12 cellular contexts compared by ENCODE assay signal in the genomic region with DNA sequence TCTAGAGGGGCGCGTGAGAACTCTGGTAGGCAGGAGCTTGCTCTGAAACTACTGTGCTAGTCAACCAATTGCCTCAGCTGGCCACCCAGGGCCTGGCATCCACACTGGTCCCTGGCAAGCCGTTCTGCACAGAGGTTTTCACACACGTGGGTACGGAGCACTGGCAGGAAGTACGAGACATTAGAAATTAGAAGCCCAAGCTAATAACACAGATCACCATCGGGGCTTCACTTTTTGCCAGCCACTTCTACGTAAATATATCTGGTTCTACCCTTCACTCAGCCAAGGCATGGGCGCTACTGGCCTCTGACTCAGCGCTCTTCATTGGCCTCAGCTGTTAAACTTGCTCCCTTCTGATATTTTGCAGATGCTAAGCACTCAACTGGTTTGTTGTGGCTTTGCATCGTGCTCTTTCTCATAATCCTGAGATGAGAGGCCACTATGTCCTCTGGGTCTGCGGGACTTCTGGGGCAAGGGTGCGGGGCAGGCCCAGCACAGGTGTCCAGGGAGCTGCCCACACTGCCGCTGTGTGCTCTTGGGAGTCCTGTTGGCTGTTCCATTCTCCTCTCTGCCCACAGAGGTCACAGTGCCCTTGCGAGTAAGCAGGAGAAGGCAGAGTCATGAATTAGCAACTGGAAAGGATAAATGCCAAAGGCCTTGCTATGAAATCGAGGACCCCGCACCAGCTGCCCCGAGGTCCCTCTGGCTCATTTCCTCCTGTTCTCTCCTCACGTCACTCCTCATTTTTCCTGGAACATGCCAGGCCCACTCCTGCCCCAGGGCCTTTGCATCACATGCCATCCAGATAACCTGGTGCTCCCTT. TPM values are rescaled to one million over a fixed set of nuclear protein-coding genes. Genes with fewer than 3 reads are reported as not detected.
A peak's percentile ranks its signal among the peaks of the same experiment; 100 is the strongest.
DNase-seq lines count a peak whose midpoint lies in the region; ATAC-seq, FAIRE-seq and TF ChIP-seq lines count a peak whose summit lies in the region.
"Had no signal": no experiment of that assay in that cellular context is flagged by ENCODE, and none has a peak within 500 bp of the region (broad histone marks: within the 10 kb centered on the region; RNA-seq: fewer than 3 reads in every experiment).

No MANE protein-coding gene starts in this region.

- TF ChIP-seq CTCF in right atrium auricular region (IDR thresholded peaks at IDR 0.05), result no peak
- no peak for TF ChIP-seq CTCF in HepG2 (CRISPR knock-in tag; IDR thresholded peaks at IDR 0.05)
- TF ChIP-seq CTCF in nephron progenitor cell (IDR thresholded peaks at IDR 0.05), result no peak

- no peak overlapping the region for H3K27ac Mint-ChIP-seq in nephron progenitor cell
- H3K27ac Mint-ChIP-seq: B cell had no signal

- peak overlapping the region; percentile 51 for H3K4me2 ChIP-seq in HepG2 (ENCODE audit: low read depth, low read length)

- H3K9me3 ChIP-seq in right atrium auricular region, result no peaks in the 10 kb centered on the region
- H3K9me3 ChIP-seq in HepG2 (ENCODE audit: low read length), result no peaks in the 10 kb centered on the region
- H3K9me3 ChIP-seq: upper lobe of left lung had no signal

- H3K27me3 ChIP-seq in right atrium auricular region, result no peaks in the 10 kb centered on the region
- 0 out of 5 replicates have a peak, but pooled peaks cover 0 to 5% of the 10 kb centered on the region in 2 experiments for H3K27me3 ChIP-seq in HepG2 (ENCODE audit: control insufficient read depth in 1 of 2, insufficient read depth in 2 of 2, low read length in 2 of 2)
- H3K27me3 ChIP-seq: upper lobe of left lung had no signal

- FAIRE-seq in HepG2 (lab: Jason Lieb, UNC), result no peak

- H3K4me3 Mint-ChIP-seq in nephron progenitor cell, result no peak overlapping the region
- H3K4me3 Mint-ChIP-seq: B cell, neural crest cell had no signal

- H3K4me3 ChIP-seq in right atrium auricular region (no peak overlapping the region), HepG2 (replicated peaks in 1 of 3; ENCODE audit: insufficient read depth in 1 of 3, low read depth in 2 of 3, low read length in 3 of 3) (peak overlapping the region in 1 of 3 experiments; percentile 18; a peak in 1 of 6 replicates)
- H3K4me3 ChIP-seq: upper lobe of left lung had no signal

- BruUV-seq in HepG2 (replicated peaks; lab: Mats Ljungman, UMichigan), result no TSS peak

- intact Hi-C loops in Right ventricle myocardium superior (cut with DNase I), result loop anchor here (5.0 kb wide), 1 partner anchor 33 kb away; the partner anchor contains the start of gene MAT2A
- intact Hi-C loops in HepG2 (cut with micrococcal nuclease; ENCODE audit: unreplicated experiment), result loop anchor here (1.0 to 5.0 kb wide), 3 partner anchors 33 to 83 kb away; partner anchors contain the start of gene MAT2A

- CTCF ChIA-PET in HepG2 (lab: Yijun Ruan, JAX; ENCODE audit: low intra/inter-chr PET ratio, low total read pairs), result no interaction called here

- peaks cover 12% of the 10 kb centered on the region for H3K27me3 Mint-ChIP-seq in nephron progenitor cell (ENCODE audit: low read depth, poor library complexity)
- H3K27me3 Mint-ChIP-seq: B cell had no signal

- TF ChIP-seq EP300 in HepG2 (IDR thresholded peaks at IDR 0.05; ENCODE audit: low read depth in 2 of 2, low read length in 2 of 2) (no peak), HepG2 (CRISPR knock-in tag; IDR thresholded peaks at IDR 0.05; ENCODE audit: borderline replicate concordance) (no peak)

- no peaks in the 10 kb centered on the region for H4K20me1 ChIP-seq in HepG2 (ENCODE audit: insufficient read depth, low read length)

- TF ChIP-seq POLR2A in HepG2 (IDR thresholded peaks at IDR 0.05; ENCODE audit: insufficient read depth in 1 of 2, low read depth in 2 of 2, low read length in 2 of 2), result no peak

- POLR2A ChIA-PET in HepG2 (lab: Yijun Ruan, JAX), result interaction anchor here (2.4 kb wide), 1 partner anchor 35 kb away, joined by 8 read pairs; the partner anchor contains the start of gene MAT2A

- WGBS in HepG2 (ENCODE audit: low lambda C conversion rate), result 48% methylated on average over 17 of the region's 19 CpGs

- no peak for TF ChIP-seq RAD21 in HepG2 (CRISPR knock-in tag; IDR thresholded peaks at IDR 0.05)

- ATAC-seq in Right ventricle myocardium superior (ENCODE audit: poor library complexity), result no peak
- ATAC-seq in HepG2, result peak; percentile 13
- ATAC-seq in HG02981 (IDR thresholded peaks at IDR 0.05; ENCODE audit: unreplicated experiment), result no peak

- peaks cover 29% of the 10 kb centered on the region for H3K4me1 Mint-ChIP-seq in nephron progenitor cell
- H3K4me1 Mint-ChIP-seq: neural crest cell had no signal

- H3K27ac ChIP-seq in right atrium auricular region (peak overlapping the region; percentile 56 to 69), HepG2 (ENCODE audit: extremely low read length, insufficient read depth, low read length) (no peak overlapping the region)
- H3K27ac ChIP-seq: upper lobe of left lung had no signal

- peaks cover 6% of the 10 kb centered on the region for H3K9me3 Mint-ChIP-seq in nephron progenitor cell
- H3K9me3 Mint-ChIP-seq: neural crest cell had no signal

- H3K36me3 Mint-ChIP-seq in nephron progenitor cell (ENCODE audit: low read depth), result no peaks in the 10 kb centered on the region

- no peak for DNase-seq in right atrium auricular region (ENCODE audit: low spot score)
- DNase-seq in Right ventricle myocardium superior, result no peak
- DNase-seq in astrocyte of the hippocampus (ENCODE audit: low read depth, low spot score), result peak; percentile 26
- DNase-seq in HepG2 (ENCODE audit: low spot score), result no peak
- no peak for DNase-seq in nephron progenitor cell
- DNase-seq in OCI-M1 (lab: John Stamatoyannopoulos, UW), result no peak
- no peak for DNase-seq in SK-N-DZ (ENCODE audit: low spot score)
- DNase-seq: stimulated activated CD4-positive, alpha-beta T cell treated with anti-CD3 and anti-CD28 coated beads, Interleukin-4, amount 100 ng/mL, for 4 hours had no signal

- H3K9ac ChIP-seq in HepG2 (ENCODE audit: insufficient read depth, low read depth, low read length), result no peak overlapping the region

- no peak overlapping the region for H2AFZ ChIP-seq in HepG2 (ENCODE audit: low read length)

- H3K36me3 ChIP-seq in right atrium auricular region (no peaks in the 10 kb centered on the region), HepG2 (replicated peaks in 1 of 2; ENCODE audit: control insufficient read depth in 1 of 2, insufficient read depth in 2 of 2, low read length in 2 of 2) (no peaks in the 10 kb centered on the region)
- H3K36me3 ChIP-seq: upper lobe of left lung had no signal

- peaks cover 0 to 65% of the 10 kb centered on the region in 2 donors for H3K4me1 ChIP-seq in right atrium auricular region
- peaks cover 63% of the 10 kb centered on the region for H3K4me1 ChIP-seq in HepG2 (ENCODE audit: insufficient read depth, low read length)

- in situ Hi-C loops in HepG2 (cut with HindIII; ENCODE audit: extremely low pct_ligation_motif_present, low pct_unique_long_range_greater_than_20kb), result no loop called here

- no peaks in the 10 kb centered on the region for H3K79me2 ChIP-seq in HepG2 (ENCODE audit: insufficient read depth, low read length)

RNA-seq across cellular contexts. Expression of gene MAT2A, which starts 35.1 kb away (rescaled TPM):
- total RNA-seq in right atrium auricular region (100 to 1,000 TPM in 1 of 2 donors, 10 to 100 TPM in 1; 95.6 to 101 TPM), Right ventricle myocardium superior (116 TPM), HepG2 (2016; rRNA removed; fragmentation: Illumina TruSeq; extraction: Trizol) (55.8 and 155 TPM in 2 replicates)
- 17.0 and 17.4 TPM in 2 replicates for total RNA-seq in HepG2 (2016; cell fraction: cytosol; rRNA removed; fragmentation: Illumina TruSeq; extraction: Trizol; ENCODE audit: low read depth)
- total RNA-seq in HepG2 (2016; cell fraction: insoluble cytoplasmic fraction; rRNA removed; fragmentation: Illumina TruSeq; extraction: Trizol), result 56.1 and 159 TPM in 2 replicates
- 24.5 and 25.4 TPM in 2 replicates for total RNA-seq in HepG2 (2016; cell fraction: membrane; rRNA removed; fragmentation: Illumina TruSeq; extraction: Trizol)
- 512 and 527 TPM in 2 replicates for total RNA-seq in HepG2 (2016; cell fraction: nucleus; rRNA removed; fragmentation: Illumina TruSeq; extraction: Trizol)
- 331 and 367 TPM in 2 replicates for polyA plus RNA-seq in HepG2 (2011; rRNA removed)
- polyA plus RNA-seq in HepG2 (2011; cell fraction: cytosol; rRNA removed), result 57.6 and 71.2 TPM in 2 replicates
- 1,062 and 1,322 TPM in 2 replicates for polyA plus RNA-seq in HepG2 (2011; cell fraction: nucleus; rRNA removed)
- 226 and 241 TPM in 2 replicates for polyA plus RNA-seq in HepG2 (2012)
- polyA plus RNA-seq in HepG2 (2016; cell fraction: cytosol; fragmentation: Illumina TruSeq; extraction: Trizol; ENCODE audit: low read depth), result 3.7 and 4.3 TPM in 2 replicates
- polyA plus RNA-seq in HepG2 (2016; cell fraction: insoluble cytoplasmic fraction; fragmentation: Illumina TruSeq; extraction: Trizol; ENCODE audit: low read depth), result 67.1 and 68.7 TPM in 2 replicates
- polyA plus RNA-seq in HepG2 (2016; cell fraction: membrane; fragmentation: Illumina TruSeq; extraction: Trizol; ENCODE audit: low read depth), result 13.5 TPM in 2 replicates
- 1,060 and 1,066 TPM in 2 replicates for polyA plus RNA-seq in HepG2 (2016; cell fraction: nucleus; fragmentation: Illumina TruSeq; extraction: Trizol; ENCODE audit: insufficient read depth, low read depth)
- polyA minus RNA-seq in HepG2 (2011; rRNA and poly(A)+ RNA removed; ENCODE audit: low replicate concordance), result 260 and 404 TPM in 2 replicates
- 43.2 and 67.4 TPM in 2 replicates for polyA minus RNA-seq in HepG2 (2011; cell fraction: cytosol; rRNA and poly(A)+ RNA removed)
- polyA minus RNA-seq in HepG2 (2011; cell fraction: nucleus; rRNA and poly(A)+ RNA removed), result 961 and 1,136 TPM in 2 replicates
- polyA plus RNA-seq in SK-N-DZ (2014; cell fraction: cytosol; rRNA removed), result 166 and 214 TPM in 2 replicates
- polyA plus RNA-seq in SK-N-DZ (2014; cell fraction: nucleus; rRNA removed), result 1,050 and 1,575 TPM in 2 replicates

RNA-seq across cellular contexts. Expression of gene GGCX, which starts 57.5 kb away (rescaled TPM):
- total RNA-seq in right atrium auricular region (10 to 100 TPM; 18.0 to 23.3 TPM), Right ventricle myocardium superior (25.1 TPM), HepG2 (2016; rRNA removed; fragmentation: Illumina TruSeq; extraction: Trizol) (51.3 and 103 TPM in 2 replicates)
- 17.1 and 22.7 TPM in 2 replicates for total RNA-seq in HepG2 (2016; cell fraction: cytosol; rRNA removed; fragmentation: Illumina TruSeq; extraction: Trizol; ENCODE audit: low read depth)
- total RNA-seq in HepG2 (2016; cell fraction: insoluble cytoplasmic fraction; rRNA removed; fragmentation: Illumina TruSeq; extraction: Trizol), result 48.3 and 106 TPM in 2 replicates
- 29.4 and 31.6 TPM in 2 replicates for total RNA-seq in HepG2 (2016; cell fraction: membrane; rRNA removed; fragmentation: Illumina TruSeq; extraction: Trizol)
- 105 and 118 TPM in 2 replicates for total RNA-seq in HepG2 (2016; cell fraction: nucleus; rRNA removed; fragmentation: Illumina TruSeq; extraction: Trizol)
- 72.5 and 74.9 TPM in 2 replicates for polyA plus RNA-seq in HepG2 (2011; rRNA removed)
- 69.2 and 77.6 TPM in 2 replicates for polyA plus RNA-seq in HepG2 (2011; cell fraction: cytosol; rRNA removed)
- polyA plus RNA-seq in HepG2 (2011; cell fraction: nucleus; rRNA removed), result 125 and 131 TPM in 2 replicates
- polyA plus RNA-seq in HepG2 (2012), result 61.2 and 76.7 TPM in 2 replicates
- polyA plus RNA-seq in HepG2 (2016; cell fraction: cytosol; fragmentation: Illumina TruSeq; extraction: Trizol; ENCODE audit: low read depth), result 13.3 and 16.7 TPM in 2 replicates
- 30.8 and 40.7 TPM in 2 replicates for polyA plus RNA-seq in HepG2 (2016; cell fraction: insoluble cytoplasmic fraction; fragmentation: Illumina TruSeq; extraction: Trizol; ENCODE audit: low read depth)
- 17.3 and 20.9 TPM in 2 replicates for polyA plus RNA-seq in HepG2 (2016; cell fraction: membrane; fragmentation: Illumina TruSeq; extraction: Trizol; ENCODE audit: low read depth)
- polyA plus RNA-seq in HepG2 (2016; cell fraction: nucleus; fragmentation: Illumina TruSeq; extraction: Trizol; ENCODE audit: insufficient read depth, low read depth), result 107 and 111 TPM in 2 replicates
- 104 and 294 TPM in 2 replicates for polyA minus RNA-seq in HepG2 (2011; rRNA and poly(A)+ RNA removed; ENCODE audit: low replicate concordance)
- polyA minus RNA-seq in HepG2 (2011; cell fraction: cytosol; rRNA and poly(A)+ RNA removed), result 49.5 and 52.3 TPM in 2 replicates
- polyA minus RNA-seq in HepG2 (2011; cell fraction: nucleus; rRNA and poly(A)+ RNA removed), result 129 and 159 TPM in 2 replicates
- polyA plus RNA-seq in SK-N-DZ (2014; cell fraction: cytosol; rRNA removed), result 17.6 and 21.2 TPM in 2 replicates
- polyA plus RNA-seq in SK-N-DZ (2014; cell fraction: nucleus; rRNA removed), result 27.6 and 31.3 TPM in 2 replicates
